8 cellular contexts compared by ENCODE assay signal in the genomic region with DNA sequence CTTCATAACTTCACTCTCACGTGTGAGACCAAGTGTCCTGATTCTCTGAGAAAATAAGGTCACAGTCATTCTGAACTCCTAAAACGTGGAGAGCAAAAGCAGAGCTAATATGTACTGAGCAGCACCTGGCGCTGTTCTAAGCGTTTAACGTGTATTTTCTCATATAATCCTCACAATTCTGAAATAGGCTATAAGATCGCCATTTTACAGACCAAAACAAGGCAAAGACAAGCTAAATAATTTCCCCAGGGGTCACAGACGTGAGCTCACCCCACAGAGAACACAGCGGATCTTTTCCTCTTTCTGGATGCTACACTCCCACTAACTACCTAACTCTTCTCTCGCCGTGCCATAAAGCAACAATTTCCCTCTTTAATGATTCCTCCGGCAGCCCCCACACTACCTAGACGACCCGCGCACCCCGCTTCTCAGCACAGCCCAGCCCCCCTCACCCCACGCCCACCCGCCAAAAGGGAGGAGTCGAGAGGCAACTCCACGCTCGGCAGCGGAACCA. TPM values are rescaled to one million over a fixed set of nuclear protein-coding genes. Genes with fewer than 3 reads are reported as not detected.
DNase-seq lines count a peak whose midpoint lies in the region; ATAC-seq and TF ChIP-seq lines count a peak whose summit lies in the region.

No MANE protein-coding gene starts in this region.

- H3K27ac ChIP-seq in CD4-positive, alpha-beta T cell (ENCODE audit: low read depth, low read length) = peak overlapping the region; percentile 93

- DNase-seq in CD4-positive, alpha-beta T cell = peak in 4 of 10 experiments; percentile 57 to 69 (median 66)
- peak; percentile 62 for DNase-seq in NCI-H82 (lab: John Stamatoyannopoulos, UW)
- peak; percentile 35 for DNase-seq in kidney tubule cell (ENCODE audit: low spot score)
- DNase-seq in stimulated activated naive CD8-positive, alpha-beta T cell treated with anti-CD3 and anti-CD28 coated beads, Interleukin-15, amount 100 ng/mL, for 72 hours = no peak

- H3K27ac Mint-ChIP-seq in CD4-positive, alpha-beta T cell = peak overlapping the region; percentile 99
- H3K27ac Mint-ChIP-seq in brain = peak overlapping the region; percentile 98 to 100 (median 99)
- H3K27ac Mint-ChIP-seq in stimulated activated naive CD8-positive, alpha-beta T cell treated with anti-CD3 and anti-CD28 coated beads, Interleukin-15, amount 100 ng/mL, for 72 hours = peak overlapping the region; percentile 99 to 100

- peaks cover 18% of the 10 kb centered on the region for H3K36me3 Mint-ChIP-seq in CD4-positive, alpha-beta T cell (ENCODE audit: low read depth)
- H3K36me3 Mint-ChIP-seq in brain = no peaks in the 10 kb centered on the region

- no peaks in the 10 kb centered on the region for H3K27me3 ChIP-seq in CD4-positive, alpha-beta T cell (ENCODE audit: control insufficient read depth, insufficient read depth, low read length)

- H3K4me3 Mint-ChIP-seq in CD4-positive, alpha-beta T cell = peak overlapping the region; percentile 100
- peak overlapping the region; percentile 96 to 100 (median 97) for H3K4me3 Mint-ChIP-seq in brain
- peak overlapping the region; percentile 96 to 97 for H3K4me3 Mint-ChIP-seq in stimulated activated naive CD8-positive, alpha-beta T cell treated with anti-CD3 and anti-CD28 coated beads, Interleukin-15, amount 100 ng/mL, for 72 hours

- CTCF ChIA-PET in CD4-positive, alpha-beta T cell (lab: Charles Lee) = interaction anchor here (0.8 to 2.7 kb wide), 6 partner anchors 9 to 721 kb away, joined by 3 to 9 read pairs (median 6); no protein-coding TSS in a partner anchor

- no peaks in the 10 kb centered on the region for H3K9me3 Mint-ChIP-seq in CD4-positive, alpha-beta T cell
- no peaks in the 10 kb centered on the region for H3K9me3 Mint-ChIP-seq in brain
- H3K9me3 Mint-ChIP-seq in stimulated activated naive CD8-positive, alpha-beta T cell treated with anti-CD3 and anti-CD28 coated beads, Interleukin-15, amount 100 ng/mL, for 72 hours = no peaks in the 10 kb centered on the region

- H3K4me1 Mint-ChIP-seq in CD4-positive, alpha-beta T cell (ENCODE audit: low read depth) = peaks cover 33% of the 10 kb centered on the region
- peaks cover 32% of the 10 kb centered on the region for H3K4me1 Mint-ChIP-seq in brain
- peaks cover 38% of the 10 kb centered on the region for H3K4me1 Mint-ChIP-seq in stimulated activated naive CD8-positive, alpha-beta T cell treated with anti-CD3 and anti-CD28 coated beads, Interleukin-15, amount 100 ng/mL, for 72 hours

- no peak for TF ChIP-seq CTCF in CD4-positive, alpha-beta T cell (IDR thresholded peaks at IDR 0.05)
- TF ChIP-seq CTCF in brain (conservative IDR thresholded peaks at IDR 0.05) = no peak

- intact Hi-C loops in CD4-positive, alpha-beta T cell (cut with DNase I, micrococcal nuclease) = loop anchor here (5.0 to 10.0 kb wide), 5 partner anchors 65 to 1115 kb away; a partner anchor contains a TSS

- POLR2A ChIA-PET in CD4-positive, alpha-beta T cell (lab: Charles Lee) = interaction anchor here (0.7 to 2.4 kb wide), 14 partner anchors 40 to 722 kb away, joined by 3 to 22 read pairs (median 6); no protein-coding TSS in a partner anchor

- peak; percentile 7 for ATAC-seq in CD4-positive, alpha-beta T cell (ENCODE audit: poor library complexity)
- ATAC-seq in GM21447 (IDR thresholded peaks at IDR 0.05; ENCODE audit: unreplicated experiment) (peak; percentile 13), GM19467 (IDR thresholded peaks at IDR 0.05; ENCODE audit: unreplicated experiment) (no peak), HG02623 (IDR thresholded peaks at IDR 0.05; ENCODE audit: unreplicated experiment) (no peak)
- ATAC-seq in stimulated activated naive CD8-positive, alpha-beta T cell treated with anti-CD3 and anti-CD28 coated beads, Interleukin-15, amount 100 ng/mL, for 72 hours = peak; percentile 0

- H3K27me3 Mint-ChIP-seq in CD4-positive, alpha-beta T cell = no peaks in the 10 kb centered on the region
- H3K27me3 Mint-ChIP-seq in brain = peaks cover 9% of the 10 kb centered on the region
- no peaks in the 10 kb centered on the region for H3K27me3 Mint-ChIP-seq in stimulated activated naive CD8-positive, alpha-beta T cell treated with anti-CD3 and anti-CD28 coated beads, Interleukin-15, amount 100 ng/mL, for 72 hours

- no peaks in the 10 kb centered on the region for H3K9me3 ChIP-seq in CD4-positive, alpha-beta T cell (ENCODE audit: control insufficient read depth, low read length)

RNA-seq across cellular contexts. Expression of a gene that starts 0.6 kb away (rescaled TPM):
- 10 to 100 TPM in 1 of 2 experiments, 1 to 10 TPM in 1; 8.9 to 10.5 TPM for total RNA-seq in CD4-positive, alpha-beta T cell
- polyA plus RNA-seq in brain (ENCODE audit: insufficient read depth, low read depth, low replicate concordance) = 15.9 TPM

RNA-seq across cellular contexts. Expression of a gene that starts 49.0 kb away (rescaled TPM):
- total RNA-seq in CD4-positive, alpha-beta T cell = 10 to 100 TPM; 17.5 to 18.0 TPM
- 0.31 TPM for polyA plus RNA-seq in brain (ENCODE audit: insufficient read depth, low read depth, low replicate concordance)

Comparison
In these comparisons a context has a peak if more than half of its experiments do, and no peak if none do; other contexts are left out.
1. ATAC-seq: peak in CD4-positive, alpha-beta T cell (single experiment), GM21447 (single experiment) and stimulated activated naive CD8-positive, alpha-beta T cell treated with anti-CD3 and anti-CD28 coated beads, Interleukin-15, amount 100 ng/mL, for 72 hours (single experiment); none in GM19467 (single experiment) and HG02623 (single experiment).
2. DNase-seq: peak in NCI-H82 (single experiment) and kidney tubule cell (single experiment); none in stimulated activated naive CD8-positive, alpha-beta T cell treated with anti-CD3 and anti-CD28 coated beads, Interleukin-15, amount 100 ng/mL, for 72 hours (0 of 2).
3. Peak in every context shown above with its lines, with median percentiles within 50 percentile points of each other: H3K27ac Mint-ChIP-seq and H3K4me3 Mint-ChIP-seq.